Comparison of ENCODE assay signal across 7 cellular contexts in genomic region chr13:101080616-101081015, GRCh38.
"Had no signal": no experiment of that assay in that cellular context is flagged by ENCODE, and none has a peak within 500 bp of the region (broad histone marks: within the 10 kb centered on the region; RNA-seq: fewer than 3 reads in every experiment).

No MANE protein-coding gene starts in this region.

- FAIRE-seq: H1, HepG2 had no signal

- H3K4me3 ChIP-seq: GM23338 had no signal

- H3K4me2 ChIP-seq: GM23338 had no signal

- H3K27ac ChIP-seq: HL-60 had no signal

- DNase-seq: H9, HCEC 1CT, HFFc6 had no signal
